ENCODE assay signal across 19 cellular contexts in genomic region chr12:9163392-9163791, GRCh38. TPM values are rescaled to one million over a fixed set of nuclear protein-coding genes. Genes with fewer than 3 reads are reported as not detected.
"Had no signal": no experiment of that assay in that cellular context is flagged by ENCODE, and none has a peak within 500 bp of the region (broad histone marks: within the 10 kb centered on the region; RNA-seq: fewer than 3 reads in every experiment).

No MANE protein-coding gene starts in this region.

- H3K4me3 ChIP-seq: cardiac muscle cell, colonic mucosa, left lung, stomach, thoracic aorta, vagina had no signal

- H3K9me3 ChIP-seq: colonic mucosa, left lung, neutrophil, stomach, thoracic aorta, vagina had no signal

- ATAC-seq: activated T-helper 17 cell treated with anti-CD3 and anti-CD28 coated beads, Interleukin-2, amount 50 U/mL, for 72 hours; effector memory CD8-positive, alpha-beta T cell; left lung; T-helper 17 cell had no signal

- DNase-seq: activated B cell treated with CpG ODN at 0.5 μM for 24 hours; activated CD4-positive, alpha-beta T cell treated with anti-CD3 and anti-CD28 coated beads, Interleukin-2, amount 10 ng/mL, durations not matched to agents 24 days and 14 days; activated CD8-positive, alpha-beta memory T cell treated with anti-CD3 and anti-CD28 coated beads for 24 hours; activated naive CD4-positive, alpha-beta T cell treated with anti-CD3 and anti-CD28 coated beads for 36 hours; colonic mucosa; effector memory CD8-positive, alpha-beta T cell; head of caudate nucleus; left lung; naive B cell; stimulated activated CD4-positive, alpha-beta T cell treated with anti-CD3 and anti-CD28 coated beads, Interleukin-15, amount 100 ng/mL, for 24 hours; stimulated activated CD4-positive, alpha-beta T cell treated with anti-CD3 and anti-CD28 coated beads, Interleukin-4, amount 100 ng/mL, for 4 hours; stomach; T-helper 17 cell had no signal

- H3K36me3 ChIP-seq: cardiac muscle cell, colonic mucosa, left lung, neutrophil, stomach, thoracic aorta, vagina had no signal

- H3K27ac ChIP-seq: cardiac muscle cell, colonic mucosa, neutrophil, stomach, thoracic aorta, vagina had no signal

- H3K27me3 ChIP-seq: cardiac muscle cell, colonic mucosa, left lung, neutrophil, stomach, vagina had no signal

- H3K4me1 ChIP-seq: colonic mucosa, left lung, stomach had no signal

RNA-seq across cellular contexts. Expression of gene PZP, which starts 44.8 kb away (rescaled TPM):
- total RNA-seq: activated B cell treated with CpG ODN at 0.5 μM for 24 hours; activated CD4-positive, alpha-beta T cell treated with anti-CD3 and anti-CD28 coated beads, Interleukin-2, amount 10 ng/mL, durations not matched to agents 24 days and 14 days; activated naive CD4-positive, alpha-beta T cell treated with anti-CD3 and anti-CD28 coated beads for 36 hours; activated T-helper 17 cell treated with anti-CD3 and anti-CD28 coated beads, Interleukin-2, amount 50 U/mL, for 72 hours; astrocyte; cardiac muscle cell; stomach; T-helper 17 cell; thoracic aorta; vagina had no signal

RNA-seq across cellular contexts. Expression of gene A2M, which starts 47.7 kb away (rescaled TPM):
- total RNA-seq: activated B cell treated with CpG ODN at 0.5 μM for 24 hours; activated CD4-positive, alpha-beta T cell treated with anti-CD3 and anti-CD28 coated beads, Interleukin-2, amount 10 ng/mL, durations not matched to agents 24 days and 14 days; activated naive CD4-positive, alpha-beta T cell treated with anti-CD3 and anti-CD28 coated beads for 36 hours; T-helper 17 cell had no signal
